29 cellular contexts compared by ENCODE assay signal in the genomic region with DNA sequence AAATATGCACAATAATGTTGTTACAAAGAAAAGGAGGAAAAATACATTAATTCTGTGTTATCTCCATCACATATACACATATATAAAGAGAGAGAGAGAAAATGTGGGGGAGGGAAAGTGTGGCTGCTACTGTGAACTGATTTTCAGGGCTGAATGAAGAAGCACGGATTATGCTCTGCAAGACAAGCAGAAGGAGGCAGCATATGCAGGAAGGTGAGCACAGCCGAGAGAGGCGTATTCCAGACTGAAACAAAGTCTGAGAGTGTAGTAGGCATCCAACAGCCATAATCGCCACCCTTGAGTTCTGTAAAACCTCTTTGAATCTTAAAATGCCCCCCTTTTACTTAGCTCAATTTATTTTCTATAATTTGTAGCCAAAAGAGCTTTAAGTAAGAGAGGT.
"Had no signal": no experiment of that assay in that cellular context is flagged by ENCODE, and none has a peak within 500 bp of the region (broad histone marks: within the 10 kb centered on the region; RNA-seq: fewer than 3 reads in every experiment).

No MANE protein-coding gene starts in this region.

- FAIRE-seq: astrocyte, bronchial epithelial cell, colon had no signal

- H3K9me3 ChIP-seq: esophagus squamous epithelium, gastroesophageal sphincter had no signal

- H3K4me1 Mint-ChIP-seq: activated CD4-positive, alpha-beta T cell treated with anti-CD3 and anti-CD28 coated beads, Interleukin-2, amount 10 ng/mL, durations not matched to agents 7 days and 5 days; activated T-helper 17 cell treated with anti-CD3 and anti-CD28 coated beads, Interleukin-2, amount 50 U/mL, for 72 hours; central memory CD8-positive, alpha-beta T cell had no signal

- H3K27ac Mint-ChIP-seq: activated CD4-positive, alpha-beta T cell treated with anti-CD3 and anti-CD28 coated beads, Interleukin-2, amount 10 ng/mL, durations not matched to agents 7 days and 5 days; activated CD8-positive, alpha-beta T cell treated with anti-CD3 and anti-CD28 coated beads for 36 hours; activated naive CD8-positive, alpha-beta T cell; activated T-helper 17 cell treated with anti-CD3 and anti-CD28 coated beads, Interleukin-2, amount 50 U/mL, for 72 hours; effector memory CD8-positive, alpha-beta T cell had no signal

- H3K27ac ChIP-seq: brain microvascular endothelial cell, esophagus squamous epithelium, gastroesophageal sphincter had no signal

- DNase-seq: activated CD4-positive, alpha-beta T cell treated with anti-CD3 and anti-CD28 coated beads for 1 hour; activated CD4-positive, alpha-beta T cell treated with anti-CD3 and anti-CD28 coated beads for 4 hours; activated CD4-positive, alpha-beta T cell treated with anti-CD3 and anti-CD28 coated beads, Interleukin-2, amount 10 ng/mL, durations not matched to agents 7 days and 5 days; activated CD4-positive, alpha-beta T cell treated with anti-CD3 and anti-CD28 coated beads, Interleukin-2, amount 50 U/mL, for 4 hours; activated CD8-positive, alpha-beta memory T cell treated with anti-CD3 and anti-CD28 coated beads for 24 hours; activated CD8-positive, alpha-beta T cell treated with anti-CD3 and anti-CD28 coated beads for 36 hours; activated effector memory CD4-positive, alpha-beta T cell treated with Interleukin-2 at 50 U/mL for 16 hours; activated gamma-delta T cell treated with Interleukin-2 at 50 U/mL for 16 hours; activated naive CD4-positive, alpha-beta T cell treated with anti-CD3 and anti-CD28 coated beads, Interleukin-2, amount 50 U/mL, for 16 hours; activated naive CD4-positive, alpha-beta T cell treated with Interleukin-2 at 50 U/mL for 16 hours; activated T-cell treated with anti-CD3 and anti-CD28 coated beads, Interleukin-2, amount 50 U/mL, for 4 hours; amniotic stem cell; anterior cingulate cortex; brain microvascular endothelial cell; cortex of kidney; dermis blood vessel endothelial cell; effector CD4-positive, alpha-beta T cell; effector memory CD8-positive, alpha-beta T cell; erythroblast; esophagus squamous epithelium; foreskin melanocyte; T-helper 2 cell had no signal

- H3K9me3 Mint-ChIP-seq: activated CD8-positive, alpha-beta T cell treated with anti-CD3 and anti-CD28 coated beads for 36 hours; activated T-cell treated with anti-CD3 and anti-CD28 coated beads, Interleukin-2, amount 50 U/mL, for 4 hours; activated T-helper 17 cell treated with anti-CD3 and anti-CD28 coated beads, Interleukin-2, amount 50 U/mL, for 72 hours; effector memory CD8-positive, alpha-beta T cell had no signal

- H3K27me3 Mint-ChIP-seq: activated CD4-positive, alpha-beta T cell treated with anti-CD3 and anti-CD28 coated beads, Interleukin-2, amount 10 ng/mL, durations not matched to agents 7 days and 5 days; activated CD8-positive, alpha-beta T cell treated with anti-CD3 and anti-CD28 coated beads for 36 hours; activated naive CD8-positive, alpha-beta T cell; activated T-helper 17 cell treated with anti-CD3 and anti-CD28 coated beads, Interleukin-2, amount 50 U/mL, for 72 hours; central memory CD8-positive, alpha-beta T cell; effector memory CD8-positive, alpha-beta T cell had no signal

- H3K36me3 Mint-ChIP-seq: activated naive CD8-positive, alpha-beta T cell had no signal

- H3K4me3 Mint-ChIP-seq: activated CD4-positive, alpha-beta T cell treated with anti-CD3 and anti-CD28 coated beads, Interleukin-2, amount 10 ng/mL, durations not matched to agents 7 days and 5 days; activated CD8-positive, alpha-beta T cell treated with anti-CD3 and anti-CD28 coated beads for 36 hours; activated naive CD8-positive, alpha-beta T cell; activated T-cell treated with anti-CD3 and anti-CD28 coated beads, Interleukin-2, amount 50 U/mL, for 4 hours; activated T-helper 17 cell treated with anti-CD3 and anti-CD28 coated beads, Interleukin-2, amount 50 U/mL, for 72 hours; central memory CD8-positive, alpha-beta T cell; effector memory CD8-positive, alpha-beta T cell had no signal

- H3K36me3 ChIP-seq: brain microvascular endothelial cell, esophagus squamous epithelium, gastroesophageal sphincter had no signal

- H3K4me3 ChIP-seq: esophagus squamous epithelium, gastroesophageal sphincter had no signal

- H3K27me3 ChIP-seq: brain microvascular endothelial cell, esophagus squamous epithelium, gastroesophageal sphincter had no signal

- ATAC-seq: activated CD8-positive, alpha-beta T cell treated with anti-CD3 and anti-CD28 coated beads for 36 hours; activated T-cell treated with anti-CD3 and anti-CD28 coated beads, Interleukin-2, amount 50 U/mL, for 4 hours; activated T-helper 17 cell treated with anti-CD3 and anti-CD28 coated beads, Interleukin-2, amount 50 U/mL, for 72 hours; effector memory CD8-positive, alpha-beta T cell; gastroesophageal sphincter had no signal

- H3K4me1 ChIP-seq: esophagus squamous epithelium, gastroesophageal sphincter had no signal
